Comparison of ENCODE assay signal across 8 cellular contexts in genomic region chr22:41380993-41381328, GRCh38.
A peak's percentile ranks its signal among the peaks of the same experiment; 100 is the strongest.
DNase-seq lines count a peak whose midpoint lies in the region; ATAC-seq lines count a peak whose summit lies in the region.

No MANE protein-coding gene starts in this region.

- H3K36me3 Mint-ChIP-seq in stimulated activated naive CD8-positive, alpha-beta T cell treated with anti-CD3 and anti-CD28 coated beads, Interleukin-15, Interleukin-2, amounts not matched to agents 100 ng/mL and 50 ng/mL, for 24 hours (ENCODE audit: low read depth): no peaks in the 10 kb centered on the region

- H3K27ac Mint-ChIP-seq in stimulated activated naive CD8-positive, alpha-beta T cell treated with anti-CD3 and anti-CD28 coated beads, Interleukin-15, Interleukin-2, amounts not matched to agents 100 ng/mL and 50 ng/mL, for 24 hours: no peak overlapping the region

- H3K4me3 ChIP-seq in effector memory CD4-positive, alpha-beta T cell (ENCODE audit: insufficient read depth, low read depth, low read length, poor library complexity, severe bottlenecking): peak overlapping the region; percentile 44
- H3K4me3 ChIP-seq in mucosa of rectum (ENCODE audit: low read length in 2 of 2): peak overlapping the region; percentile 74 to 78

- H3K9ac ChIP-seq in mucosa of rectum (ENCODE audit: low read depth in 1 of 2, low read length in 2 of 2): peak overlapping the region; percentile 92 to 95

- H3K27ac ChIP-seq in effector memory CD4-positive, alpha-beta T cell (ENCODE audit: insufficient read depth, low read length, poor library complexity, severe bottlenecking): peak overlapping the region; percentile 89
- peak overlapping the region; percentile 100 for H3K27ac ChIP-seq in mucosa of rectum (ENCODE audit: low read depth in 2 of 2, low read length in 2 of 2)

- peak overlapping the region; percentile 53 for H3K4me3 Mint-ChIP-seq in stimulated activated naive CD8-positive, alpha-beta T cell treated with anti-CD3 and anti-CD28 coated beads, Interleukin-15, Interleukin-2, amounts not matched to agents 100 ng/mL and 50 ng/mL, for 24 hours

- ATAC-seq in stimulated activated naive CD8-positive, alpha-beta T cell treated with anti-CD3 and anti-CD28 coated beads, Interleukin-15, Interleukin-2, amounts not matched to agents 100 U/mL and 50 U/mL, for 24 hours: no peak
- ATAC-seq in HG02885 (IDR thresholded peaks at IDR 0.05; ENCODE audit: poor library complexity, unreplicated experiment): peak; percentile 19

- no peak for DNase-seq in stimulated activated naive CD8-positive, alpha-beta T cell treated with anti-CD3 and anti-CD28 coated beads, Interleukin-15, Interleukin-2, amounts not matched to agents 100 U/mL and 50 U/mL, for 24 hours
- peak; percentile 55 for DNase-seq in OCI-M2 (lab: John Stamatoyannopoulos, UW; ENCODE audit: unreplicated experiment)
- no peak for DNase-seq in effector memory CD4-positive, alpha-beta T cell
- no peak for DNase-seq in activated CD8-positive, alpha-beta memory T cell treated with anti-CD3 and anti-CD28 coated beads for 24 hours
- DNase-seq in NAMALWA (ENCODE audit: low spot score): no peak

- H3K4me1 ChIP-seq in effector memory CD4-positive, alpha-beta T cell (ENCODE audit: control insufficient read depth, insufficient read depth, low read length, poor library complexity, severe bottlenecking): peaks cover 10% of the 10 kb centered on the region
- H3K4me1 ChIP-seq in mucosa of rectum (ENCODE audit: control insufficient read depth in 2 of 2, insufficient read depth in 2 of 2, low read length in 2 of 2): peaks cover 21 to 35% of the 10 kb centered on the region in 2 donors

- H3K27me3 Mint-ChIP-seq in stimulated activated naive CD8-positive, alpha-beta T cell treated with anti-CD3 and anti-CD28 coated beads, Interleukin-15, Interleukin-2, amounts not matched to agents 100 ng/mL and 50 ng/mL, for 24 hours: no peaks in the 10 kb centered on the region

- no peaks in the 10 kb centered on the region for H3K36me3 ChIP-seq in effector memory CD4-positive, alpha-beta T cell (ENCODE audit: control insufficient read depth, insufficient read depth, low read length)
- no peaks in the 10 kb centered on the region for H3K36me3 ChIP-seq in mucosa of rectum (ENCODE audit: control insufficient read depth in 2 of 2, insufficient read depth in 2 of 2, low read length in 2 of 2)

- H3K9me3 Mint-ChIP-seq in stimulated activated naive CD8-positive, alpha-beta T cell treated with anti-CD3 and anti-CD28 coated beads, Interleukin-15, Interleukin-2, amounts not matched to agents 100 ng/mL and 50 ng/mL, for 24 hours: no peaks in the 10 kb centered on the region

- peaks cover 17% of the 10 kb centered on the region for H3K4me1 Mint-ChIP-seq in stimulated activated naive CD8-positive, alpha-beta T cell treated with anti-CD3 and anti-CD28 coated beads, Interleukin-15, Interleukin-2, amounts not matched to agents 100 ng/mL and 50 ng/mL, for 24 hours (ENCODE audit: low read depth)

- no peaks in the 10 kb centered on the region for H3K27me3 ChIP-seq in effector memory CD4-positive, alpha-beta T cell (replicated peaks; ENCODE audit: control insufficient read depth, insufficient read depth, low read length, poor library complexity, severe bottlenecking)
- H3K27me3 ChIP-seq in mucosa of rectum (ENCODE audit: control insufficient read depth in 2 of 2, insufficient read depth in 2 of 2, low read length in 2 of 2): no peaks in the 10 kb centered on the region

- no peaks in the 10 kb centered on the region for H3K9me3 ChIP-seq in effector memory CD4-positive, alpha-beta T cell (ENCODE audit: control insufficient read depth, low read length)
- H3K9me3 ChIP-seq in mucosa of rectum (ENCODE audit: control insufficient read depth in 2 of 2, low read length in 2 of 2): no peaks in the 10 kb centered on the region
